ENCODE assay signal across 8 cellular contexts in the genomic region with DNA sequence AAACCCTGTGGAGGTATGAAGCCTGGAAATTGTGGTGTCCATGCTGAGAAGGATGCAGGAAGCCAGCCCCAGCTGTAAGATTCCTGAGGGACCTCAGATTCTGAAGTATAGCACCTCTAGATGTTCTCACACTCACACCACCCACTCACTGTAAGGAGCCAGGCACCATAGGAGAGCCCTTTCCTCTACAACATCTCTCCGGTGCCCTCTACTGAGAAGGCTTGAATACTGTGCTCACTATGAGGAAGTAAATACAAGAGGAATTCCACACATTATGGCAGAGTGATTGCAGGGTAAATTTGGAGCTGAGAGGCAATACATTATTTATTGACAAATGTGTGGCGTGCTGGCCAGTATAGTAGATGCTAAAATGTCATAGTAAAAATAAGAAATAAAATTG.
DNase-seq lines count a peak whose midpoint lies in the region; ATAC-seq, FAIRE-seq and TF ChIP-seq lines count a peak whose summit lies in the region.
"Not testable (repeated sequence)": the region's sequence is repeated elsewhere in the genome, so short reads cannot be mapped to it uniquely, and the experiment has no call there.

No MANE protein-coding gene starts in this region.

- H3K27ac ChIP-seq in A549; HCT116 (ENCODE audit: low read depth, low read length); IMR-90 (ENCODE audit: insufficient read depth, low read length); RWPE2 (ENCODE audit: poor library complexity, severe bottlenecking); GM12878 (ENCODE audit: control insufficient read depth, insufficient read depth); HepG2 (ENCODE audit: extremely low read length, insufficient read depth, low read length): not testable (repeated sequence)

- not testable (repeated sequence) for H2AK9ac ChIP-seq in IMR-90 (replicated peaks; ENCODE audit: low read depth, low read length, poor library complexity)

- not testable (repeated sequence) for H3K9me3 ChIP-seq in A549; HCT116 (ENCODE audit: control insufficient read depth in 1 of 2, insufficient read depth in 1 of 2, low read depth in 1 of 2, low read length in 2 of 2); IMR-90 (ENCODE audit: control insufficient read depth, insufficient read depth, low read length); RWPE2 (ENCODE audit: severe bottlenecking); GM12878 (replicated peaks; ENCODE audit: control insufficient read depth, insufficient read depth, low read length); HepG2 (ENCODE audit: low read length); mucosa of descending colon

- CTCF ChIA-PET in A549 (lab: Yijun Ruan, JAX); HCT116 (lab: Charles Lee); IMR-90 (lab: Yijun Ruan, JAX); GM12878 (lab: Yijun Ruan, JAX); HepG2 (lab: Yijun Ruan, JAX; ENCODE audit: low intra/inter-chr PET ratio, low total read pairs): not testable (repeated sequence)

- not testable (repeated sequence) for H3K23ac ChIP-seq in IMR-90 (ENCODE audit: low read depth, low read length)

- POLR2A ChIA-PET in A549 (lab: Yijun Ruan, JAX); HCT116 (lab: Charles Lee); IMR-90 (lab: Charles Lee; ENCODE audit: unreplicated experiment); GM12878 (lab: Charles Lee); HepG2 (lab: Yijun Ruan, JAX): not testable (repeated sequence)

- H3K79me1 ChIP-seq in IMR-90 (ENCODE audit: low read depth in 1 of 2, low read length in 2 of 2), result not testable (repeated sequence)

- not testable (repeated sequence) for BruUV-seq in HCT116 (replicated peaks; lab: Mats Ljungman, UMichigan); IMR-90 (replicated peaks; lab: Mats Ljungman, UMichigan); GM12878 (replicated peaks; lab: Mats Ljungman, UMichigan); HepG2 (replicated peaks; lab: Mats Ljungman, UMichigan)

- H3K56ac ChIP-seq in IMR-90 (ENCODE audit: extremely low read depth, insufficient read depth, low read length), result not testable (repeated sequence)

- ATAC-seq in A549, result peak; percentile 73 to 75; a peak in 5 of 6 replicates
- ATAC-seq in GM21529 (IDR thresholded peaks at IDR 0.05; ENCODE audit: unreplicated experiment), result peak; percentile 70
- ATAC-seq in HCT116, result peak; percentile 100
- 0 out of 2 replicates have a peak, but pooled peaks have one; percentile 57 for ATAC-seq in IMR-90 (ENCODE audit: low read depth)
- peak; percentile 72; the same call in 2 of the 3 replicates for ATAC-seq in RWPE2 (ENCODE audit: low read depth)
- peak; percentile 79 for ATAC-seq in GM12878
- ATAC-seq in HepG2, result peak; percentile 100
- peak; percentile 40 for ATAC-seq in mucosa of descending colon

- not testable (repeated sequence) for H4K91ac ChIP-seq in IMR-90 (ENCODE audit: insufficient read depth, low read depth, low read length)

- H4K8ac ChIP-seq in IMR-90 (ENCODE audit: low read depth in 2 of 2, low read length in 2 of 2), result not testable (repeated sequence)

- H3K79me2 ChIP-seq in HCT116 (ENCODE audit: insufficient read depth, low read length); GM12878 (ENCODE audit: control insufficient read depth, insufficient read depth, low read length); HepG2 (ENCODE audit: insufficient read depth, low read length): not testable (repeated sequence)

- H4K20me1 ChIP-seq in HCT116 (ENCODE audit: insufficient read depth); IMR-90 (ENCODE audit: insufficient read depth, low read length); GM12878 (ENCODE audit: control insufficient read depth, insufficient read depth); HepG2 (ENCODE audit: insufficient read depth, low read length): not testable (repeated sequence)

- TF ChIP-seq CTCF in A549 (IDR thresholded peaks at IDR 0.05); HCT116 (IDR thresholded peaks at IDR 0.05 in 2 of 3, conservative IDR thresholded peaks at IDR 0.05 in 1 of 3; ENCODE audit: borderline replicate concordance in 1 of 3, insufficient read depth in 1 of 3, low read depth in 2 of 3, low read length in 2 of 3); IMR-90 (conservative IDR thresholded peaks at IDR 0.05; ENCODE audit: low read depth, low read length); RWPE2 (IDR thresholded peaks at IDR 0.05; ENCODE audit: poor library complexity, severe bottlenecking); GM12878 (IDR thresholded peaks at IDR 0.05 in 2 of 3, conservative IDR thresholded peaks at IDR 0.05 in 1 of 3; ENCODE audit: control insufficient read depth in 2 of 3, extremely low read depth in 1 of 3, insufficient read depth in 1 of 3, low read depth in 3 of 3, low read length in 3 of 3); HepG2 (CRISPR knock-in tag; IDR thresholded peaks at IDR 0.05); mucosa of descending colon (IDR thresholded peaks at IDR 0.05): not testable (repeated sequence)

- WGBS in A549 (ENCODE audit: missing lambda C conversion rate), result no CpG with 5 or more reads among the region's 2 CpGs
- no CpG with 5 or more reads among the region's 2 CpGs for WGBS in IMR-90 (ENCODE audit: extremely low coverage in 2 of 2, insufficient read length in 1 of 2), 2 experiments
- no CpG with 5 or more reads among the region's 2 CpGs for WGBS in GM12878 (ENCODE audit: insufficient coverage, insufficient replicate concordance, low lambda C conversion rate, missing lambda C conversion rate)
- WGBS in HepG2 (ENCODE audit: low lambda C conversion rate), result no CpG with 5 or more reads among the region's 2 CpGs

- H3K18ac ChIP-seq in IMR-90 (ENCODE audit: low read depth, low read length), result not testable (repeated sequence)

- not testable (repeated sequence) for H2BK5ac ChIP-seq in IMR-90 (ENCODE audit: low read depth, low read length, poor library complexity, severe bottlenecking)

- TF ChIP-seq RAD21 in A549 (conservative IDR thresholded peaks at IDR 0.05 in 1 of 2, IDR thresholded peaks at IDR 0.05 in 1 of 2); HCT116 (IDR thresholded peaks at IDR 0.05; ENCODE audit: low read depth); IMR-90 (IDR thresholded peaks at IDR 0.05; ENCODE audit: low read length); GM12878 (IDR thresholded peaks at IDR 0.05; ENCODE audit: insufficient read depth, low read depth, low read length); HepG2 (CRISPR knock-in tag; IDR thresholded peaks at IDR 0.05): not testable (repeated sequence)

- H3K4me2 ChIP-seq in A549; HCT116 (ENCODE audit: low read length); IMR-90 (ENCODE audit: low read depth, low read length); GM12878 (ENCODE audit: control insufficient read depth, insufficient read depth); HepG2 (ENCODE audit: low read depth, low read length): not testable (repeated sequence)

- TF ChIP-seq EP300 in A549 (IDR thresholded peaks at IDR 0.05); GM12878 (IDR thresholded peaks at IDR 0.05; ENCODE audit: borderline replicate concordance in 1 of 2, control insufficient read depth in 1 of 2, low read depth in 2 of 2, low read length in 2 of 2); HepG2 (IDR thresholded peaks at IDR 0.05; ENCODE audit: low read depth in 2 of 2, low read length in 2 of 2); HepG2 (CRISPR knock-in tag; IDR thresholded peaks at IDR 0.05; ENCODE audit: borderline replicate concordance): not testable (repeated sequence)

- H3K4me3 ChIP-seq in A549; HCT116 (replicated peaks in 1 of 2; ENCODE audit: low read depth in 1 of 2, low read length in 2 of 2); IMR-90 (ENCODE audit: insufficient read depth, low read depth, low read length); RWPE2 (ENCODE audit: severe bottlenecking); GM12878; HepG2 (replicated peaks in 1 of 3; ENCODE audit: insufficient read depth in 1 of 3, low read depth in 2 of 3, low read length in 3 of 3); mucosa of descending colon: not testable (repeated sequence)

- not testable (repeated sequence) for H3K4ac ChIP-seq in IMR-90 (ENCODE audit: low read depth, low read length)

- not testable (repeated sequence) for TF ChIP-seq POLR2A in A549 (IDR thresholded peaks at IDR 0.05; ENCODE audit: low read length); HCT116 (IDR thresholded peaks at IDR 0.05; ENCODE audit: borderline replicate concordance, extremely low read depth, insufficient read depth, insufficient read length); IMR-90 (IDR thresholded peaks at IDR 0.05; ENCODE audit: low read depth, low read length); GM12878 (IDR thresholded peaks at IDR 0.05; ENCODE audit: low read depth, low read length); HepG2 (IDR thresholded peaks at IDR 0.05; ENCODE audit: insufficient read depth in 1 of 2, low read depth in 2 of 2, low read length in 2 of 2)

- not testable (repeated sequence) for H3K36me3 ChIP-seq in HCT116 (ENCODE audit: control insufficient read depth in 1 of 2, insufficient read depth in 2 of 2, low read length in 2 of 2); IMR-90 (ENCODE audit: control insufficient read depth, insufficient read depth, low read length); RWPE2 (ENCODE audit: low read depth); GM12878 (ENCODE audit: control insufficient read depth in 2 of 2, insufficient read depth in 2 of 2, low read length in 1 of 2); HepG2 (replicated peaks in 1 of 2; ENCODE audit: control insufficient read depth in 1 of 2, insufficient read depth in 2 of 2, low read length in 2 of 2); mucosa of descending colon (ENCODE audit: low read depth)

- SMC1A ChIA-PET in GM12878 (lab: Charles Lee; ENCODE audit: uncharacterized antibody, unreplicated experiment), result not testable (repeated sequence)

- intact Hi-C loops in HCT116 (cut with micrococcal nuclease); IMR-90 (cut with micrococcal nuclease); GM12878 (cut with micrococcal nuclease; ENCODE audit: unreplicated experiment); HepG2 (cut with micrococcal nuclease; ENCODE audit: unreplicated experiment); mucosa of descending colon (cut with DNase I, micrococcal nuclease): not testable (repeated sequence)

- H2AFZ ChIP-seq in HCT116 (ENCODE audit: low read depth, low read length, poor library complexity, severe bottlenecking); IMR-90 (replicated peaks; ENCODE audit: low read length, poor library complexity); GM12878 (ENCODE audit: control insufficient read depth, low read depth, low read length); HepG2 (ENCODE audit: low read length): not testable (repeated sequence)

- FAIRE-seq in A549 (lab: Jason Lieb, UNC); GM12878 (lab: Jason Lieb, UNC); HepG2 (lab: Jason Lieb, UNC): not testable (repeated sequence)

- DNase-seq in A549 (ENCODE audit: low read depth in 1 of 2, low spot score in 1 of 2); HCT116 (ENCODE audit: low read depth, low spot score); IMR-90; RWPE2 (ENCODE audit: low spot score); GM12878 (ENCODE audit: low read depth, low spot score); HepG2 (ENCODE audit: low spot score); mucosa of descending colon: not testable (repeated sequence)

- not testable (repeated sequence) for H3K4me1 ChIP-seq in A549; HCT116 (ENCODE audit: control insufficient read depth in 1 of 2, insufficient read depth in 2 of 2, low read length in 2 of 2); IMR-90 (ENCODE audit: control insufficient read depth, insufficient read depth, low read length); RWPE2 (ENCODE audit: insufficient read depth, poor library complexity, severe bottlenecking); GM12878 (ENCODE audit: control insufficient read depth, insufficient read depth, low read length); HepG2 (ENCODE audit: insufficient read depth, low read length); mucosa of descending colon (ENCODE audit: low read depth)

- H2BK120ac ChIP-seq in IMR-90 (ENCODE audit: low read depth, low read length), result not testable (repeated sequence)

- RAD21 ChIA-PET in HCT116 (lab: Charles Lee; ENCODE audit: low non-redundant PET in 1 of 2, low total read pairs in 2 of 2, uncharacterized antibody in 2 of 2, unreplicated experiment in 2 of 2); GM12878 (lab: Charles Lee; ENCODE audit: unreplicated experiment): not testable (repeated sequence)

- not testable (repeated sequence) for H2BK15ac ChIP-seq in IMR-90 (ENCODE audit: low read depth, low read length)

- dilution Hi-C loops in IMR-90 (cut with HindIII; ENCODE audit: low sequenced_read_pairs, unreplicated experiment), result not testable (repeated sequence)

- H3K9me1 ChIP-seq in IMR-90 (ENCODE audit: insufficient read depth, low read length), result not testable (repeated sequence)

- H3K9me2 ChIP-seq in HCT116 (ENCODE audit: insufficient read depth), result not testable (repeated sequence)

- H4K5ac ChIP-seq in IMR-90 (ENCODE audit: low read depth, low read length), result not testable (repeated sequence)

- not testable (repeated sequence) for H2BK20ac ChIP-seq in IMR-90 (ENCODE audit: low read depth, low read length)

- H3K27me3 ChIP-seq in HCT116 (ENCODE audit: insufficient read depth, low read length); IMR-90 (ENCODE audit: control insufficient read depth, insufficient read depth, low read length); RWPE2 (ENCODE audit: insufficient read depth, poor library complexity, severe bottlenecking); GM12878 (replicated peaks in 1 of 2; ENCODE audit: control insufficient read depth in 2 of 2, insufficient read depth in 2 of 2, low read length in 1 of 2); HepG2 (ENCODE audit: control insufficient read depth in 1 of 2, insufficient read depth in 2 of 2, low read length in 2 of 2): not testable (repeated sequence)

- not testable (repeated sequence) for H3K9ac ChIP-seq in HCT116 (ENCODE audit: low read length); IMR-90 (ENCODE audit: low read depth, low read length); GM12878 (ENCODE audit: control insufficient read depth, insufficient read depth, low read length); HepG2 (ENCODE audit: insufficient read depth, low read depth, low read length)

- not testable (repeated sequence) for H3K14ac ChIP-seq in IMR-90 (replicated peaks; ENCODE audit: low read depth, low read length)

- not testable (repeated sequence) for H2AK5ac ChIP-seq in IMR-90 (ENCODE audit: low read depth, low read length)

- in situ Hi-C loops in IMR-90 (cut with MboI; ENCODE audit: low sequenced_read_pairs); GM12878 (cut with MboI); HepG2 (cut with HindIII; ENCODE audit: extremely low pct_ligation_motif_present, low pct_unique_long_range_greater_than_20kb): not testable (repeated sequence)

Comparison
In these comparisons a context has a peak if more than half of its experiments do, and no peak if none do; other contexts are left out.
1. ATAC-seq: peak in every context shown above with its lines; median percentile 100 in HCT116; 100 in HepG2; 79 in GM12878; 74 in A549; 72 in RWPE2; 70 in GM21529; 57 in IMR-90; 40 in mucosa of descending colon.